1 cellular context compared by ENCODE assay signal in genomic region chr20:23350007-23350854, GRCh38.
TF ChIP-seq lines count a peak whose summit lies in the region.

Gene NXT1, plus strand, starts transcription at chr20:23350791. Its CDS starts 3,251 bp downstream, at chr20:23354042.

TF ChIP-seq in HepG2, 621 proteins besides CTCF, POLR2A, EP300 and RAD21 (continued from another document and continues in another):
- TF ChIP-seq ZBTB40 (IDR thresholded peaks at IDR 0.05) (no peak; the same call in 1 of the 2 replicates), ZBTB40 (CRISPR knock-in tag; IDR thresholded peaks at IDR 0.05) (peak; percentile 51), KDM3A (CRISPR knock-in tag; IDR thresholded peaks at IDR 0.05; ENCODE audit: low read depth) (peak; percentile 92), ZNF782 (CRISPR knock-in tag; IDR thresholded peaks at IDR 0.05; ENCODE audit: borderline replicate concordance) (peak; percentile 44), ARNT (IDR thresholded peaks at IDR 0.05) (no peak), ZNF83 (CRISPR knock-in tag; IDR thresholded peaks at IDR 0.05; ENCODE audit: borderline replicate concordance) (peak; percentile 89; the same call in 1 of the 2 replicates), SALL1 (CRISPR knock-in tag; IDR thresholded peaks at IDR 0.05) (peak; percentile 93), ZNF776 (CRISPR knock-in tag; IDR thresholded peaks at IDR 0.05) (no peak; the same call in 1 of the 2 replicates), ZNF660 (CRISPR knock-in tag; IDR thresholded peaks at IDR 0.05; ENCODE audit: borderline replicate concordance, low read depth) (no peak), AHDC1 (CRISPR knock-in tag; IDR thresholded peaks at IDR 0.05; ENCODE audit: borderline replicate concordance) (peak; percentile 19; the same call in 1 of the 2 replicates), ZHX2 (IDR thresholded peaks at IDR 0.05; ENCODE audit: low read depth) (peak; percentile 77), ZHX2 (CRISPR knock-in tag; IDR thresholded peaks at IDR 0.05; ENCODE audit: borderline replicate concordance) (0 out of 2 replicates have a peak, but pooled peaks have one; percentile 1), ZMYM3 (CRISPR knock-in tag; IDR thresholded peaks at IDR 0.05) (peak; percentile 9; the same call in 1 of the 2 replicates), AGO2 (optimal IDR thresholded peaks at IDR 0.05; ENCODE audit: low read depth, low read length) (peak; percentile 92), CEBPG (CRISPR knock-in tag; IDR thresholded peaks at IDR 0.05) (no peak), ZNF704 (CRISPR knock-in tag; IDR thresholded peaks at IDR 0.05; ENCODE audit: borderline replicate concordance) (no peak), SETDB1 (CRISPR knock-in tag; IDR thresholded peaks at IDR 0.05; ENCODE audit: borderline replicate concordance) (no peak; the same call in 1 of the 2 replicates), ZNF382 (CRISPR knock-in tag; IDR thresholded peaks at IDR 0.05; ENCODE audit: borderline replicate concordance) (no peak), ZNF891 (CRISPR knock-in tag; IDR thresholded peaks at IDR 0.05) (peak; percentile 94; the same call in 1 of the 2 replicates), BCLAF1 (IDR thresholded peaks at IDR 0.05) (no peak), CREBL2 (CRISPR knock-in tag; IDR thresholded peaks at IDR 0.05; ENCODE audit: borderline replicate concordance) (peak; percentile 96; the same call in 1 of the 2 replicates), SIN3B (IDR thresholded peaks at IDR 0.05; ENCODE audit: low read length) (no peak), ZNF879 (CRISPR knock-in tag; IDR thresholded peaks at IDR 0.05) (peak; percentile 83), FOXK1 (CRISPR knock-in tag; IDR thresholded peaks at IDR 0.05; ENCODE audit: borderline replicate concordance, low read depth) (no peak; the same call in 1 of the 2 replicates), ZNF234 (CRISPR knock-in tag; conservative IDR thresholded peaks at IDR 0.05) (no peak; the same call in 1 of the 2 replicates), HOXD1 (CRISPR knock-in tag; IDR thresholded peaks at IDR 0.05) (no peak; the same call in 1 of the 2 replicates), ZNF292 (CRISPR knock-in tag; IDR thresholded peaks at IDR 0.05; ENCODE audit: borderline replicate concordance, low read depth) (peak; percentile 94), CCAR2 (optimal IDR thresholded peaks at IDR 0.05; ENCODE audit: low read depth, low read length) (peak; percentile 88), ZNF883 (CRISPR knock-in tag; IDR thresholded peaks at IDR 0.05; ENCODE audit: not compliant biosample characterization) (peak; percentile 87), SPEN (CRISPR knock-in tag; IDR thresholded peaks at IDR 0.05; ENCODE audit: low read depth) (peak; percentile 70)
